8 cellular contexts compared by ENCODE assay signal in the genomic region with DNA sequence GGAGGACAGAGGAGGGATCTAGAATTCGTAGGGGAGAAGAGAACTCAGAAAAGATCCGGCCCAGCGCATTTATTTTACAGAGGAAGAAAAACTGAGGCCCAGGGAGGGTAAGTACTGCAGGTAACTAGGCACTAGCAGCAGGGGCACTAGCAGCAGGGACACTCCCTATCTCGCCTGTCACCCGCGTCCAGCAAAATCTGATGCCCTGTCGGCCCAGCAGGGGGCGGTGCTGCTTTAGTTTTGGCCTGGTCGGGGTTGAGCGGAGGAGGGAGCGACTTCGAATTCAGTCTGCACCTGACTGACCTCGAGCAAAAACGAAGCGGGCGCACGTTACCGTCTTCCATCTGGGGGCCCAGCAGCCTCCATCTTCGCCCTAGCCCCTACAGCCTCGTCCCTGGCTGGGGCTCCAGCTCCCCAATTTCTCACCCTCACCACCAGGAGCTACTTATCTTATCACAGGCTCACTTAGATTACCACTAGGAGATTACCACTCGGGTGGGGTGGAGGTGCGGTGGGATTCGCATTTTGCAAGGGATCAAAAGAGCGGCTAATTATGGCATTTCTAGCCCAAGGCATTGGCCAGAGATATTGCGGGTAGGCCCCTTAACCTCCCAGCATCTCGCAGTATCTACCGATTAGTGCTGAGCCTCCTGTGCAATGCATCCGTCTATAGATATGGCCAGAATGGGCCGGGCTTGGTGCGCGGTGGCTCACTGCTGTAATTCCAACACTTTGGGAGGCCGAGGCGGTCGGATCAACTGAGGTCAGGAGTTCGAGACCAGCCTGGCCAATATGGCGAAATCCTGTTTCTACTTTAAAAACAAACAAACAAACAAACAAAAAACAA.
A peak's percentile ranks its signal among the peaks of the same experiment; 100 is the strongest.
DNase-seq lines count a peak whose midpoint lies in the region; ATAC-seq and TF ChIP-seq lines count a peak whose summit lies in the region.

No MANE protein-coding gene starts in this region.

- peak; percentile 94 for ATAC-seq in GM19043 (IDR thresholded peaks at IDR 0.05; ENCODE audit: low read depth, unreplicated experiment)
- ATAC-seq in HG03432 (IDR thresholded peaks at IDR 0.05; ENCODE audit: unreplicated experiment) = peak; percentile 93

- DNase-seq in AG09319 (ENCODE audit: extremely low read depth, low read depth) (peak; percentile 19), NCI-H446 treated with DMSO at 0.1 percent for 48 hours (lab: John Stamatoyannopoulos, UW) (peak; percentile 16), choroid plexus epithelial cell (ENCODE audit: low read depth) (peak; percentile 75), kidney glomerular epithelial cell (lab: John Stamatoyannopoulos, UW) (peak; percentile 59)
- peak; percentile 88 to 90 for DNase-seq in activated CD4-positive, alpha-beta T cell treated with anti-CD3 and anti-CD28 coated beads for 24 hours (ENCODE audit: low read depth in 2 of 2)
- peak; percentile 82 to 90 for DNase-seq in stimulated activated CD4-positive, alpha-beta T cell treated with anti-CD3 and anti-CD28 coated beads, Interleukin-15, amount 100 ng/mL, for 48 hours (ENCODE audit: low read depth in 2 of 2)

- H3K4me3 ChIP-seq in choroid plexus epithelial cell (ENCODE audit: low read depth, low read length) = peak overlapping the region; percentile 52

- peak; percentile 84 for TF ChIP-seq CTCF in AG09319 (IDR thresholded peaks at IDR 0.05; ENCODE audit: low read depth, low read length)
- peak; percentile 92 for TF ChIP-seq CTCF in choroid plexus epithelial cell (conservative IDR thresholded peaks at IDR 0.05; ENCODE audit: low read depth, low read length)

Comparison
In these comparisons a context has a peak if more than half of its experiments do, and no peak if none do; other contexts are left out.
1. Peak in every context shown above with its lines: DNase-seq, ATAC-seq and H3K4me3 ChIP-seq.
2. DNase-seq: peak in every context shown above with its lines; median percentile 89 in activated CD4-positive, alpha-beta T cell treated with anti-CD3 and anti-CD28 coated beads for 24 hours; 86 in stimulated activated CD4-positive, alpha-beta T cell treated with anti-CD3 and anti-CD28 coated beads, Interleukin-15, amount 100 ng/mL, for 48 hours; 75 in choroid plexus epithelial cell; 59 in kidney glomerular epithelial cell; 19 in AG09319; 16 in NCI-H446 treated with DMSO at 0.1 percent for 48 hours.